Comparison of ENCODE assay signal across 1 cellular context in genomic region chr1:212640223-212640885, GRCh38.
TF ChIP-seq lines count a peak whose summit lies in the region.

No MANE protein-coding gene starts in this region.

TF ChIP-seq in IMR-90, 13 proteins besides CTCF, POLR2A, EP300 and RAD21 (continued from another document):
- no peak for TF ChIP-seq USF2 (IDR thresholded peaks at IDR 0.05; ENCODE audit: low read depth, low read length)
- no peak for TF ChIP-seq MXI1 (IDR thresholded peaks at IDR 0.05; ENCODE audit: borderline replicate concordance, low read depth, low read length)
- no peak for TF ChIP-seq MAFK (IDR thresholded peaks at IDR 0.05; ENCODE audit: low read depth, low read length)
- no peak for TF ChIP-seq CEBPB (IDR thresholded peaks at IDR 0.05; ENCODE audit: low read depth, low read length)
- no peak for TF ChIP-seq NFE2L2 (IDR thresholded peaks at IDR 0.05; ENCODE audit: low read depth, low read length)
- no peak for TF ChIP-seq MAZ (IDR thresholded peaks at IDR 0.05; ENCODE audit: borderline replicate concordance, low read depth, low read length)
- TF ChIP-seq BHLHE40 (IDR thresholded peaks at IDR 0.05; ENCODE audit: low read depth, low read length) = no peak
